ENCODE assay signal across 8 cellular contexts in the genomic region with DNA sequence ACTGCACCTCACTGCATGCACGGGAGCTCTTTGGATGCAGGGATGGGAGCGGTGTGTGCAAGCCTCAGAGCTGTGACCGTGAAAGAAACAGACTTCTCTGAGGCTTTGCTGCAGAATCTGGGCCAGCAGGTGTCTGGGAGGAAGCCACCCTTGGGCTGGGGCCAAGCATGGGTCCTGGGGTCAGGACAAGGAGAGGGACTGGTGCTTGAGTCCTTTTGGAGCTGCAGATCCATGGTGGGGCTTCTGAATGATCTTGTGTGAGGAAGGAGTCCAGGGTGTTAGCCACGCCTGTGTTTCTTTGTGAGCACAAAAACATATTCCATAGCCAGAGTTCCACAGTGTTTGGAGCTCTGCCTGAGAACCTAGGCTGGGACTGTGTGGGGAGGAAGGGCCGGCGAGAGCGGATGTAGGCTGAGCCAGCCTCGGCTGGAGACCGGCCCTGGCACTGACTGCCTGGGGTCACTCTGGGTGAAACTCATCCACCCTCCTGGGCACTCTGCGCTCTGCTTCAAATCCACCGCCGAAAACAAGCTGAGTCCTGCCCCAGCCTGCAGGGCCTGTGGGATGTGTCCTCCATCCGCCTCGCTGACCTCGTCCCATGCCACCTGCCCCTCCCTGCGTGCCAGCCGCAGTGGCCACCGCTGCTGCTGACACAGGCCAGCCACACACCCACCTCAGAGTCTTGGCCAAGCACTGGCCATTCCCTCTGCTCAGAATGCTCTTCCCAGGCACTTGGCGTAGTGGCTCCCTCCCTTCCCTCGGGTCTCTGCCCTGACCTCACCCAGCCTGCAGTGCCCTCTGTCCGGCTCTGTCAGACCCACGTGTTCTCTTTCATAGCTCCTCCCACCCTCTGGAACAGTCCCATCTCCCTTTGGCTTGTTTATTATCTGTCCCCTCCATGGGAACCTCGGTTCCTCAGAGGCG. TPM values are rescaled to one million over a fixed set of nuclear protein-coding genes. Genes with fewer than 3 reads are reported as not detected.
DNase-seq lines count a peak whose midpoint lies in the region; ATAC-seq and TF ChIP-seq lines count a peak whose summit lies in the region.

No MANE protein-coding gene starts in this region.

- 7% methylated on average over 21 to 24 of the region's 24 CpGs for WGBS in psoas muscle, 3 donors

- peak; percentile 27 for DNase-seq in Daoy (ENCODE audit: low read depth)
- DNase-seq in astrocyte of the hippocampus (ENCODE audit: low read depth, low spot score), result peak; percentile 58
- peak; percentile 68 for DNase-seq in hepatic stellate cell (ENCODE audit: low spot score)
- DNase-seq in psoas muscle, result peak; percentile 91 to 97
- DNase-seq in DMS114 treated with DMSO at 0.1 percent for 48 hours (lab: John Stamatoyannopoulos, UW; ENCODE audit: unreplicated experiment), result no peak
- DNase-seq in UCSD-AML1 (lab: John Stamatoyannopoulos, UW; ENCODE audit: unreplicated experiment), result no peak
- no peak for DNase-seq in NCI-H2081 treated with DMSO at 0.1 percent for 48 hours (lab: John Stamatoyannopoulos, UW)

- peaks cover 80% of the 10 kb centered on the region for H3K4me1 ChIP-seq in psoas muscle

- no peaks in the 10 kb centered on the region for H3K9me3 ChIP-seq in psoas muscle

- no peaks in the 10 kb centered on the region for H3K36me3 ChIP-seq in psoas muscle (ENCODE audit: insufficient read depth in 1 of 2, low read depth in 1 of 2)

- peak overlapping the region; percentile 92 for H3K27ac ChIP-seq in psoas muscle

- peak overlapping the region; percentile 17 for H3K4me3 ChIP-seq in psoas muscle

- intact Hi-C loops in psoas muscle (cut with DNase I), result loop anchor here (5.0 to 10.0 kb wide), 3 partner anchors 42 to 68 kb away; no protein-coding TSS in a partner anchor

- ATAC-seq in psoas muscle (peak; percentile 83 to 89 (median 84)), HG03159 (IDR thresholded peaks at IDR 0.05; ENCODE audit: unreplicated experiment) (no peak)

- H3K27me3 ChIP-seq in psoas muscle (ENCODE audit: insufficient read depth in 3 of 3, low read length in 2 of 3), result no peaks in the 10 kb centered on the region

- no peak for TF ChIP-seq CTCF in psoas muscle (IDR thresholded peaks at IDR 0.05)

RNA-seq across cellular contexts. Expression of gene ERGIC1, which starts 26.7 kb away (rescaled TPM):
- 77.2 and 77.4 TPM in 2 replicates for total RNA-seq in Daoy (2014; rRNA removed; shearing (Covaris generic))
- total RNA-seq in psoas muscle, result 10 to 100 TPM; 49.9 to 86.5 (median 53.7) TPM
- 100 to 1,000 TPM in 1 of 3 donors, 10 to 100 TPM in 2; 50.5 to 116 (median 60.1) TPM for polyA plus RNA-seq in psoas muscle

Comparison
In these comparisons a context has a peak if more than half of its experiments do, and no peak if none do; other contexts are left out.
1. DNase-seq: peak in Daoy (single experiment), astrocyte of the hippocampus (single experiment), hepatic stellate cell (single experiment) and psoas muscle (2 of 2); none in DMS114 treated with DMSO at 0.1 percent for 48 hours (single experiment), UCSD-AML1 (single experiment) and NCI-H2081 treated with DMSO at 0.1 percent for 48 hours (single experiment).